In genomic region chr13:42591602-42592001, GRCh38 we compare ENCODE assay signal across 2 cellular contexts.
A peak's percentile ranks its signal among the peaks of the same experiment; 100 is the strongest.
TF ChIP-seq lines count a peak whose summit lies in the region.

No MANE protein-coding gene starts in this region.

TF ChIP-seq in GM12891, 5 proteins besides CTCF, POLR2A, EP300 and RAD21:
- TF ChIP-seq TAF1 (IDR thresholded peaks at IDR 0.05; ENCODE audit: low read depth, low read length), result no peak
- no peak for TF ChIP-seq PAX5 (IDR thresholded peaks at IDR 0.05; ENCODE audit: insufficient read depth, low read length, severe bottlenecking)
- TF ChIP-seq POLR2AphosphoS5 (IDR thresholded peaks at IDR 0.05; ENCODE audit: low read depth, low read length), result peak; percentile 56; the same call in 1 of the 2 replicates

TF ChIP-seq in K562, 482 proteins besides CTCF, POLR2A, EP300 and RAD21:
- TF ChIP-seq, protein P1, sequence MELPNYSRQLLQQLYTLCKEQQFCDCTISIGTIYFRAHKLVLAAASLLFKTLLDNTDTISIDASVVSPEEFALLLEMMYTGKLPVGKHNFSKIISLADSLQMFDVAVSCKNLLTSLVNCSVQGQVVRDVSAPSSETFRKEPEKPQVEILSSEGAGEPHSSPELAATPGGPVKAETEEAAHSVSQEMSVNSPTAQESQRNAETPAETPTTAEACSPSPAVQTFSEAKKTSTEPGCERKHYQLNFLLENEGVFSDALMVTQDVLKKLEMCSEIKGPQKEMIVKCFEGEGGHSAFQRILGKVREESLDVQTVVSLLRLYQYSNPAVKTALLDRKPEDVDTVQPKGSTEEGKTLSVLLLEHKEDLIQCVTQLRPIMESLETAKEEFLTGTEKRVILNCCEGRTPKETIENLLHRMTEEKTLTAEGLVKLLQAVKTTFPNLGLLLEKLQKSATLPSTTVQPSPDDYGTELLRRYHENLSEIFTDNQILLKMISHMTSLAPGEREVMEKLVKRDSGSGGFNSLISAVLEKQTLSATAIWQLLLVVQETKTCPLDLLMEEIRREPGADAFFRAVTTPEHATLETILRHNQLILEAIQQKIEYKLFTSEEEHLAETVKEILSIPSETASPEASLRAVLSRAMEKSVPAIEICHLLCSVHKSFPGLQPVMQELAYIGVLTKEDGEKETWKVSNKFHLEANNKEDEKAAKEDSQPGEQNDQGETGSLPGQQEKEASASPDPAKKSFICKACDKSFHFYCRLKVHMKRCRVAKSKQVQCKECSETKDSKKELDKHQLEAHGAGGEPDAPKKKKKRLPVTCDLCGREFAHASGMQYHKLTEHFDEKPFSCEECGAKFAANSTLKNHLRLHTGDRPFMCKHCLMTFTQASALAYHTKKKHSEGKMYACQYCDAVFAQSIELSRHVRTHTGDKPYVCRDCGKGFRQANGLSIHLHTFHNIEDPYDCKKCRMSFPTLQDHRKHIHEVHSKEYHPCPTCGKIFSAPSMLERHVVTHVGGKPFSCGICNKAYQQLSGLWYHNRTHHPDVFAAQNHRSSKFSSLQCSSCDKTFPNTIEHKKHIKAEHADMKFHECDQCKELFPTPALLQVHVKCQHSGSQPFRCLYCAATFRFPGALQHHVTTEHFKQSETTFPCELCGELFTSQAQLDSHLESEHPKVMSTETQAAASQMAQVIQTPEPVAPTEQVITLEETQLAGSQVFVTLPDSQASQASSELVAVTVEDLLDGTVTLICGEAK (IDR thresholded peaks at IDR 0.05), result no peak
- TF ChIP-seq, protein P1 (CRISPR knock-in tag; IDR thresholded peaks at IDR 0.05), result no peak
- TF ChIP-seq LARP7 (IDR thresholded peaks at IDR 0.05) (no peak), CEBPB (tag; IDR thresholded peaks at IDR 0.05) (peak; percentile 39)
